ENCODE assay signal across 15 cellular contexts in genomic region chr19:37329686-37330085, GRCh38. TPM values are rescaled to one million over a fixed set of nuclear protein-coding genes. Genes with fewer than 3 reads are reported as not detected.
DNase-seq lines count a peak whose midpoint lies in the region; ATAC-seq and TF ChIP-seq lines count a peak whose summit lies in the region.
"Had no signal": no experiment of that assay in that cellular context is flagged by ENCODE, and none has a peak within 500 bp of the region (broad histone marks: within the 10 kb centered on the region; RNA-seq: fewer than 3 reads in every experiment).

No MANE protein-coding gene starts in this region.

- DNase-seq in activated CD4-positive, alpha-beta T cell treated with anti-CD3 and anti-CD28 coated beads for 36 hours, result no peak
- no peak for DNase-seq in activated CD4-positive, alpha-beta T cell treated with anti-CD3 and anti-CD28 coated beads, Interleukin-2, amount 10 ng/mL, durations not matched to agents 7 days and 5 days
- DNase-seq in NCI-H69 (lab: John Stamatoyannopoulos, UW) (peak; percentile 26), dermis blood vessel endothelial cell (peak; percentile 32), retinal pigment epithelial cell (ENCODE audit: low read depth) (no peak), HAP-1 (ENCODE audit: low spot score in 2 of 2) (no peak), vagina (ENCODE audit: extremely low spot score in 2 of 2) (no peak), psoas muscle (no peak)
- DNase-seq: activated CD4-positive, alpha-beta T cell treated with anti-CD3 and anti-CD28 coated beads, Interleukin-2, amount 50 U/mL, for 1 hour; AML-193; effector CD8-positive, alpha-beta T cell; hippocampal formation; NCI-H187; uterus had no signal

- intact Hi-C loops in activated CD4-positive, alpha-beta T cell treated with anti-CD3 and anti-CD28 coated beads for 36 hours (cut with DNase I, micrococcal nuclease), result loop anchor here in 1 of 2 experiments (5.0 kb wide), 1 partner anchor 448 kb away; the partner anchor contains the start of gene ZNF573
- intact Hi-C loops in vagina (cut with DNase I), result no loop called here
- intact Hi-C loops in psoas muscle (cut with DNase I), result loop anchor here in 1 of 2 donors (10.0 kb wide), 1 partner anchor 135 kb away; the partner anchor contains the start of genes ZNF569 and ZNF570

- H3K27ac ChIP-seq in vagina (no peak overlapping the region), psoas muscle (no peak overlapping the region)
- H3K27ac ChIP-seq: uterus had no signal

- 72 to 86% (median 77%) methylated on average over 1 of the region's 1 CpG for WGBS in psoas muscle, 3 donors

- peaks cover 18% of the 10 kb centered on the region for H3K4me1 Mint-ChIP-seq in activated CD4-positive, alpha-beta T cell treated with anti-CD3 and anti-CD28 coated beads for 36 hours
- peaks cover 12% of the 10 kb centered on the region for H3K4me1 Mint-ChIP-seq in activated CD4-positive, alpha-beta T cell treated with anti-CD3 and anti-CD28 coated beads, Interleukin-2, amount 10 ng/mL, durations not matched to agents 7 days and 5 days

- TF ChIP-seq CTCF in retinal pigment epithelial cell (conservative IDR thresholded peaks at IDR 0.05; ENCODE audit: low read depth, low read length), result peak; percentile 29
- TF ChIP-seq CTCF in vagina (IDR thresholded peaks at IDR 0.05), result no peak
- TF ChIP-seq CTCF in psoas muscle (IDR thresholded peaks at IDR 0.05), result no peak

- no peak for TF ChIP-seq POLR2A in vagina (IDR thresholded peaks at IDR 0.05)

- H3K9me3 Mint-ChIP-seq in activated CD4-positive, alpha-beta T cell treated with anti-CD3 and anti-CD28 coated beads for 36 hours (ENCODE audit: low read depth), result no peaks in the 10 kb centered on the region
- H3K9me3 Mint-ChIP-seq in activated CD4-positive, alpha-beta T cell treated with anti-CD3 and anti-CD28 coated beads, Interleukin-2, amount 10 ng/mL, durations not matched to agents 7 days and 5 days, result no peaks in the 10 kb centered on the region

- H3K36me3 ChIP-seq in HAP-1 (replicated peaks) (peaks cover 23% of the 10 kb centered on the region), vagina (peaks cover 0 to 28% of the 10 kb centered on the region in 2 donors), psoas muscle (ENCODE audit: insufficient read depth in 1 of 2, low read depth in 1 of 2) (peaks cover 0 to 61% of the 10 kb centered on the region in 2 donors)
- H3K36me3 ChIP-seq: uterus had no signal

- H3K9me3 ChIP-seq in HAP-1 (peaks cover 6% of the 10 kb centered on the region), vagina (no peaks in the 10 kb centered on the region), psoas muscle (no peaks in the 10 kb centered on the region)
- H3K9me3 ChIP-seq: uterus had no signal

- H3K36me3 Mint-ChIP-seq in activated CD4-positive, alpha-beta T cell treated with anti-CD3 and anti-CD28 coated beads for 36 hours (ENCODE audit: low read depth), result peaks cover 48% of the 10 kb centered on the region
- H3K36me3 Mint-ChIP-seq in activated CD4-positive, alpha-beta T cell treated with anti-CD3 and anti-CD28 coated beads, Interleukin-2, amount 10 ng/mL, durations not matched to agents 7 days and 5 days (ENCODE audit: low read depth), result peaks cover 61% of the 10 kb centered on the region

- CTCF ChIA-PET in activated CD4-positive, alpha-beta T cell treated with anti-CD3 and anti-CD28 coated beads for 36 hours (lab: Charles Lee), result no interaction called here
- CTCF ChIA-PET in activated CD4-positive, alpha-beta T cell treated with anti-CD3 and anti-CD28 coated beads, Interleukin-2, amount 10 ng/mL, durations not matched to agents 7 days and 5 days (lab: Charles Lee), result no interaction called here

- no peak overlapping the region for H3K4me3 ChIP-seq in retinal pigment epithelial cell (ENCODE audit: low read length)
- H3K4me3 ChIP-seq in HAP-1, result no peak overlapping the region
- H3K4me3 ChIP-seq in vagina, result no peak overlapping the region
- H3K4me3 ChIP-seq in psoas muscle, result no peak overlapping the region
- H3K4me3 ChIP-seq: uterus had no signal

- no peak for ATAC-seq in activated CD4-positive, alpha-beta T cell treated with anti-CD3 and anti-CD28 coated beads for 36 hours
- ATAC-seq in psoas muscle, result no peak

- in situ Hi-C loops in HAP-1 (cut with MboI; ENCODE audit: low sequenced_read_pairs), result no loop called here

- peak overlapping the region; percentile 48 for H3K27ac Mint-ChIP-seq in activated CD4-positive, alpha-beta T cell treated with anti-CD3 and anti-CD28 coated beads for 36 hours
- H3K27ac Mint-ChIP-seq in activated CD4-positive, alpha-beta T cell treated with anti-CD3 and anti-CD28 coated beads, Interleukin-2, amount 10 ng/mL, durations not matched to agents 7 days and 5 days, result no peak overlapping the region

- H3K4me3 Mint-ChIP-seq in activated CD4-positive, alpha-beta T cell treated with anti-CD3 and anti-CD28 coated beads for 36 hours, result no peak overlapping the region
- no peak overlapping the region for H3K4me3 Mint-ChIP-seq in activated CD4-positive, alpha-beta T cell treated with anti-CD3 and anti-CD28 coated beads, Interleukin-2, amount 10 ng/mL, durations not matched to agents 7 days and 5 days
- H3K4me3 Mint-ChIP-seq: activated naive CD8-positive, alpha-beta T cell had no signal

- H3K27me3 ChIP-seq in HAP-1 (ENCODE audit: low read depth) (no peaks in the 10 kb centered on the region), vagina (no peaks in the 10 kb centered on the region), psoas muscle (ENCODE audit: insufficient read depth in 3 of 3, low read length in 2 of 3) (no peaks in the 10 kb centered on the region)
- H3K27me3 ChIP-seq: uterus had no signal

- H3K4me1 ChIP-seq in HAP-1 (peaks cover 4% of the 10 kb centered on the region; the same call in 1 of the 2 replicates), vagina (peaks cover 7% of the 10 kb centered on the region), psoas muscle (peaks cover 8% of the 10 kb centered on the region)
- H3K4me1 ChIP-seq: uterus had no signal

- H3K27me3 Mint-ChIP-seq in activated CD4-positive, alpha-beta T cell treated with anti-CD3 and anti-CD28 coated beads for 36 hours, result no peaks in the 10 kb centered on the region
- H3K27me3 Mint-ChIP-seq in activated CD4-positive, alpha-beta T cell treated with anti-CD3 and anti-CD28 coated beads, Interleukin-2, amount 10 ng/mL, durations not matched to agents 7 days and 5 days, result no peaks in the 10 kb centered on the region
- H3K27me3 Mint-ChIP-seq: activated naive CD8-positive, alpha-beta T cell had no signal

- POLR2A ChIA-PET in activated CD4-positive, alpha-beta T cell treated with anti-CD3 and anti-CD28 coated beads for 36 hours (lab: Charles Lee), result no interaction called here
- POLR2A ChIA-PET in activated CD4-positive, alpha-beta T cell treated with anti-CD3 and anti-CD28 coated beads, Interleukin-2, amount 10 ng/mL, durations not matched to agents 7 days and 5 days (lab: Charles Lee), result no interaction called here

RNA-seq across cellular contexts. Expression of gene ZNF527, which starts 41.2 kb away (rescaled TPM):
- 1 to 10 TPM; 5.0 to 5.4 TPM for total RNA-seq in activated CD4-positive, alpha-beta T cell treated with anti-CD3 and anti-CD28 coated beads for 36 hours
- 1 to 10 TPM; 7.8 to 8.8 TPM for total RNA-seq in activated CD4-positive, alpha-beta T cell treated with anti-CD3 and anti-CD28 coated beads, Interleukin-2, amount 10 ng/mL, durations not matched to agents 7 days and 5 days
- total RNA-seq in dermis blood vessel endothelial cell, result 5.0 and 6.0 TPM in 2 replicates
- 18.2 TPM for total RNA-seq in vagina
- total RNA-seq in psoas muscle, result 1 to 10 TPM; 1.8 to 4.0 (median 3.6) TPM
- polyA plus RNA-seq in psoas muscle, result 1 to 10 TPM; 2.0 to 5.7 (median 2.0) TPM

Comparison
In these comparisons a context has a peak if more than half of its experiments do, and no peak if none do; other contexts are left out.
1. DNase-seq: peak in NCI-H69 (single experiment) and dermis blood vessel endothelial cell (single experiment); none in activated CD4-positive, alpha-beta T cell treated with anti-CD3 and anti-CD28 coated beads for 36 hours (single experiment), activated CD4-positive, alpha-beta T cell treated with anti-CD3 and anti-CD28 coated beads, Interleukin-2, amount 10 ng/mL, durations not matched to agents 7 days and 5 days (single experiment), retinal pigment epithelial cell (single experiment), HAP-1 (0 of 2), vagina (0 of 2) and psoas muscle (0 of 2).